Comparison of ENCODE assay signal across 20 cellular contexts in genomic region chr18:74613390-74613789, GRCh38.
DNase-seq lines count a peak whose midpoint lies in the region; ATAC-seq, FAIRE-seq and TF ChIP-seq lines count a peak whose summit lies in the region.
"Had no signal": no experiment of that assay in that cellular context is flagged by ENCODE, and none has a peak within 500 bp of the region (broad histone marks: within the 10 kb centered on the region; RNA-seq: fewer than 3 reads in every experiment).

No MANE protein-coding gene starts in this region.

- H2AFZ ChIP-seq in OCI-LY3 (ENCODE audit: low read depth, low read length): no peak overlapping the region
- H2AFZ ChIP-seq: GM23338 had no signal

- H3K36me3 ChIP-seq in OCI-LY3 (replicated peaks; ENCODE audit: low read depth, low read length): no peaks in the 10 kb centered on the region
- H3K36me3 ChIP-seq: colonic mucosa, tibial artery, WERI-Rb-1 had no signal

- peak; percentile 82 for FAIRE-seq in GM19239 (lab: Jason Lieb, UNC)
- FAIRE-seq: endometrium, islet of Langerhans had no signal

- TF ChIP-seq CTCF in GM12865 (IDR thresholded peaks at IDR 0.05; ENCODE audit: insufficient read depth, low read depth, low read length, missing control alignments): no peak
- no peak for TF ChIP-seq CTCF in OCI-LY3 (IDR thresholded peaks at IDR 0.05; ENCODE audit: low read depth, low read length)

- H4K20me1 ChIP-seq in OCI-LY3 (ENCODE audit: insufficient read depth, low read length): peaks cover 14% of the 10 kb centered on the region; the same call in 1 of the 2 replicates

- no peak overlapping the region for H3K9ac ChIP-seq in OCI-LY3 (ENCODE audit: low read length)

- peak; percentile 40 for DNase-seq in GM12865 (ENCODE audit: low read depth)
- DNase-seq in GM19239 (ENCODE audit: insufficient read length, low spot score): no peak
- no peak for DNase-seq in NCI-H2107 (lab: John Stamatoyannopoulos, UW)
- no peak for DNase-seq in stimulated activated naive CD4-positive, alpha-beta T cell (lab: John Stamatoyannopoulos, UW)
- DNase-seq: activated CD4-positive, alpha-beta memory T cell treated with anti-CD3 and anti-CD28 coated beads for 36 hours; activated naive CD4-positive, alpha-beta T cell treated with anti-CD3 and anti-CD28 coated beads, Interleukin-2, amount 10 ng/mL, durations not matched to agents 7 days and 5 days; CD4-positive, CD25-positive, alpha-beta regulatory T cell; colonic mucosa; NCI-H2171 treated with DMSO at 0.1 percent for 48 hours; stimulated activated naive CD4-positive, alpha-beta T cell treated with Interleukin-2 at 50 U/mL for 16 hours; tibial artery; WERI-Rb-1 had no signal

- H3K79me2 ChIP-seq in OCI-LY3 (ENCODE audit: low read length): peaks cover 24% of the 10 kb centered on the region; the same call in 1 of the 2 replicates

- peaks cover 11% of the 10 kb centered on the region for H3K4me1 ChIP-seq in OCI-LY3 (ENCODE audit: low read length)
- H3K4me1 ChIP-seq: colonic mucosa, tibial artery had no signal

- H3K4me3 ChIP-seq in GM12865 (ENCODE audit: low read depth, low read length) (no peak overlapping the region), OCI-LY3 (ENCODE audit: low read length) (no peak overlapping the region)
- H3K4me3 ChIP-seq: colonic mucosa, GM23338, tibial artery had no signal

- ATAC-seq in HG03103 (IDR thresholded peaks at IDR 0.05; ENCODE audit: low read depth, unreplicated experiment): peak; percentile 61
- ATAC-seq in GM21786 (IDR thresholded peaks at IDR 0.05; ENCODE audit: unreplicated experiment): no peak
- ATAC-seq in GM18520 (IDR thresholded peaks at IDR 0.05; ENCODE audit: unreplicated experiment): no peak
- ATAC-seq: GM23338, sciatic nerve had no signal

- H3K4me2 ChIP-seq in OCI-LY3 (ENCODE audit: low read length): peak overlapping the region; percentile 18
- H3K4me2 ChIP-seq: GM23338 had no signal

- H3K27ac ChIP-seq in OCI-LY3 (ENCODE audit: low read length): no peak overlapping the region
- H3K27ac ChIP-seq: colonic mucosa, tibial artery, WERI-Rb-1 had no signal

- no peaks in the 10 kb centered on the region for H3K27me3 ChIP-seq in OCI-LY3 (ENCODE audit: low read depth, low read length)
- H3K27me3 ChIP-seq: colonic mucosa, tibial artery had no signal

- H3K9me3 ChIP-seq in OCI-LY3 (ENCODE audit: insufficient read depth, low read length): no peaks in the 10 kb centered on the region
- H3K9me3 ChIP-seq: colonic mucosa had no signal
